Comparison of ENCODE assay signal across 1 cellular context in the genomic region with DNA sequence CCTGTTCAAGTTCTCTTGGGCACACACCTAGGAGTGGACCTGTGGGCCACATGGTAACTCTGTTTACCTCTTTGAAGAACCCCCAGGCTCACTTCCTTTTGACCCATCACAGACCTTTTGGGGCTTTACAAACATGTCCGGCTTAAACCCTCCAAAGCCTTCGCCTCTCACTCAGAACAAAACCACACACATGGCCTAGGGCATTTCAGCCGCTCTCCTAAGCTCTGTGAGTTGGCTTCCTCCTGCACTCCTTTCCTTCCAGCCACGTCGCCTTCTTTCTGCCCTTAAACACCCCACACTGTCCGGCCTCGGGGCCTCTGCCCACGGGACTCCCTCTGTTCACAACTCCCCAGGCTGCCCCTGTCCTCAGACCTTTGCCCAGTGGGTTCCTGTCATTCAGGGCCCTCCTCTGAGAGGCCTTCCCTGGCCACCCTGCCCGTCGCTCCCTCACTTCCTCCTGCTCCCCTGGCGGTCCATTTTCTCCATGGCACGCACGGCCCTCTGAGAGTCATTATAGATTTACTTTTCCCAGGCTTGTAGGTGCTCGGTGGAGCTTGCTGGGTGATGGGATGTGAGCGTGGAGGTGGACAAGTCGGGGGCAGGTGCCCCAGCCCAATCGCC.
TF ChIP-seq lines count a peak whose summit lies in the region.

No MANE protein-coding gene starts in this region.

TF ChIP-seq in WTC11, 78 proteins besides CTCF, POLR2A, EP300 and RAD21 (continued from another document):
- TF ChIP-seq, protein P1, sequence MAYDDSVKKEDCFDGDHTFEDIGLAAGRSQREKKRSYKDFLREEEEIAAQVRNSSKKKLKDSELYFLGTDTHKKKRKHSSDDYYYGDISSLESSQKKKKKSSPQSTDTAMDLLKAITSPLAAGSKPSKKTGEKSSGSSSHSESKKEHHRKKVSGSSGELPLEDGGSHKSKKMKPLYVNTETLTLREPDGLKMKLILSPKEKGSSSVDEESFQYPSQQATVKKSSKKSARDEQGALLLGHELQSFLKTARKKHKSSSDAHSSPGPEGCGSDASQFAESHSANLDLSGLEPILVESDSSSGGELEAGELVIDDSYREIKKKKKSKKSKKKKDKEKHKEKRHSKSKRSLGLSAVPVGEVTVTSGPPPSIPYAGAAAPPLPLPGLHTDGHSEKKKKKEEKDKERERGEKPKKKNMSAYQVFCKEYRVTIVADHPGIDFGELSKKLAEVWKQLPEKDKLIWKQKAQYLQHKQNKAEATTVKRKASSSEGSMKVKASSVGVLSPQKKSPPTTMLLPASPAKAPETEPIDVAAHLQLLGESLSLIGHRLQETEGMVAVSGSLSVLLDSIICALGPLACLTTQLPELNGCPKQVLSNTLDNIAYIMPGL (CRISPR knock-in tag; IDR thresholded peaks at IDR 0.05), result no peak
- TF ChIP-seq ZNF532 (CRISPR knock-in tag; IDR thresholded peaks at IDR 0.05; ENCODE audit: borderline replicate concordance) (no peak), OVOL2 (CRISPR knock-in tag; IDR thresholded peaks at IDR 0.05; ENCODE audit: borderline replicate concordance) (no peak), ZNF425 (CRISPR knock-in tag; conservative IDR thresholded peaks at IDR 0.05) (no peak), ZNF121 (CRISPR knock-in tag; IDR thresholded peaks at IDR 0.05) (no peak), ZBTB43 (CRISPR knock-in tag; IDR thresholded peaks at IDR 0.05) (no peak), MYBL2 (CRISPR knock-in tag; IDR thresholded peaks at IDR 0.05) (no peak), GTF2I (CRISPR knock-in tag; conservative IDR thresholded peaks at IDR 0.05) (no peak), E2F4 (CRISPR knock-in tag; IDR thresholded peaks at IDR 0.05; ENCODE audit: borderline replicate concordance, low read depth) (no peak), ELF4 (CRISPR knock-in tag; IDR thresholded peaks at IDR 0.05; ENCODE audit: low read depth) (no peak), FOXJ3 (CRISPR knock-in tag; IDR thresholded peaks at IDR 0.05; ENCODE audit: borderline replicate concordance) (no peak), ATF2 (CRISPR knock-in tag; IDR thresholded peaks at IDR 0.05; ENCODE audit: borderline replicate concordance, low read depth) (no peak), FOXK1 (CRISPR knock-in tag; IDR thresholded peaks at IDR 0.05) (no peak), FOXP1 (CRISPR knock-in tag; IDR thresholded peaks at IDR 0.05; ENCODE audit: borderline replicate concordance) (no peak)
- TF ChIP-seq, protein P2, sequence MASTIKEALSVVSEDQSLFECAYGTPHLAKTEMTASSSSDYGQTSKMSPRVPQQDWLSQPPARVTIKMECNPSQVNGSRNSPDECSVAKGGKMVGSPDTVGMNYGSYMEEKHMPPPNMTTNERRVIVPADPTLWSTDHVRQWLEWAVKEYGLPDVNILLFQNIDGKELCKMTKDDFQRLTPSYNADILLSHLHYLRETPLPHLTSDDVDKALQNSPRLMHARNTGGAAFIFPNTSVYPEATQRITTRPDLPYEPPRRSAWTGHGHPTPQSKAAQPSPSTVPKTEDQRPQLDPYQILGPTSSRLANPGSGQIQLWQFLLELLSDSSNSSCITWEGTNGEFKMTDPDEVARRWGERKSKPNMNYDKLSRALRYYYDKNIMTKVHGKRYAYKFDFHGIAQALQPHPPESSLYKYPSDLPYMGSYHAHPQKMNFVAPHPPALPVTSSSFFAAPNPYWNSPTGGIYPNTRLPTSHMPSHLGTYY (CRISPR knock-in tag; IDR thresholded peaks at IDR 0.05), result no peak
